9 cellular contexts compared by ENCODE assay signal in the genomic region with DNA sequence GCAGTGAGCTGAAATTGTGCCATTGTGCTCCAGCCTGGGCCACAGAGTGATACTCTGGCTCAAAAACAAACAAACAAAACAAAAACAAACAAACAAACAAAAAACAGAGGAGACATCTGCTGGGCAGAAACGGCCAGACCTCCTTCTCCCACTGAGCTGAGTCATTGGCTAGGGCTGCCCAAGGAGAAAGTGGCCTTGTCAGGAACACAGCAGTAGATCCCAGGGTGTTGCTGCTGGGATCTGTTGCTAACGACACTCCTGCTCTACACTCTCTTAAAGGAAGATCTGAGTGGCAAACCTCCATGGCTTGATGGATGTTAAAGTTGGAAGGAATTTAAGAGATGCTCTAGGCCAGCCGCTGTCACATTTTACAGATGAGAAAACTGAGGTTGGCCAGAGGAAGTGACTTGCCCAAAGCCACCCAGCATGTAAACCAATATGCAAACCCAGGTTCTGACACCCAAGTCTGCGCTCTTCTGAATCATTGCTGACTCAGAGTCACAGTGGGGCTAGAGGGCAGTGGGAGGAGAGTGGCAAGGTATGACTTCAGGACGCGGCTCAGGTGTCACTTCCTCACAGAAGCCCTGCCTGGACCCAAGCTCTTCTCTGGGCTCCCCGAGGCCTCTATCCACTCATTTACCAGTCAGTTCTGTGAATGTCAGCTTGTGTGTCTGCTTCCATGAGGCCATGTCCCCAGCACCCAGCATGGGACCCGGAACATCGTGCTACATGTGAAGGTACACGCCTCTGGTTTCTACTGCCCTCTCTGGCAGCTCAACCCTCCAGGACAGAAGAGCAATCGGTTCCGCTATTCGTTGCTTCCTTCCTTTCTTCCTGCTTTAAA. TPM values are rescaled to one million over a fixed set of nuclear protein-coding genes. Genes with fewer than 3 reads are reported as not detected.
DNase-seq lines count a peak whose midpoint lies in the region; ATAC-seq and TF ChIP-seq lines count a peak whose summit lies in the region.
"Had no signal": no experiment of that assay in that cellular context is flagged by ENCODE, and none has a peak within 500 bp of the region (broad histone marks: within the 10 kb centered on the region; RNA-seq: fewer than 3 reads in every experiment).

No MANE protein-coding gene starts in this region.

- WGBS in esophagus muscularis mucosa, result 75% methylated on average over 12 of the region's 13 CpGs

- H3K36me3 Mint-ChIP-seq in effector memory CD8-positive, alpha-beta T cell (ENCODE audit: insufficient read depth), result peaks cover 2% of the 10 kb centered on the region

- TF ChIP-seq POLR2A in Peyer's patch (IDR thresholded peaks at IDR 0.05) (no peak), esophagus muscularis mucosa (IDR thresholded peaks at IDR 0.05; ENCODE audit: low read depth) (no peak)

- peaks cover 35 to 36% of the 10 kb centered on the region in 2 donors for H3K4me1 Mint-ChIP-seq in effector memory CD8-positive, alpha-beta T cell (ENCODE audit: low read depth in 2 of 2)

- TF ChIP-seq CTCF in Peyer's patch (IDR thresholded peaks at IDR 0.05), result no peak
- no peak for TF ChIP-seq CTCF in esophagus muscularis mucosa (IDR thresholded peaks at IDR 0.05)

- ATAC-seq in GM18870 (IDR thresholded peaks at IDR 0.05; ENCODE audit: unreplicated experiment) (peak; percentile 70), HG02798 (IDR thresholded peaks at IDR 0.05; ENCODE audit: poor library complexity, unreplicated experiment) (peak; percentile 86)
- ATAC-seq in effector memory CD8-positive, alpha-beta T cell (replicated peaks), result peak; percentile 87

- DNase-seq in Peyer's patch (peak in 2 of 3 donors; percentile 40 to 59), middle frontal gyrus (ENCODE audit: extremely low spot score, low spot score) (no peak), DMS79 (lab: John Stamatoyannopoulos, UW) (no peak), esophagus muscularis mucosa (ENCODE audit: extremely low spot score) (no peak), COLO668 (lab: John Stamatoyannopoulos, UW; ENCODE audit: unreplicated experiment) (no peak)
- DNase-seq in effector memory CD8-positive, alpha-beta T cell, result peak; percentile 34 to 48 (median 44)

- TF ChIP-seq EP300 in esophagus muscularis mucosa (IDR thresholded peaks at IDR 0.05), result no peak

- H3K27me3 ChIP-seq in Peyer's patch, result no peaks in the 10 kb centered on the region
- H3K27me3 ChIP-seq in esophagus muscularis mucosa, result no peaks in the 10 kb centered on the region

- H3K27me3 Mint-ChIP-seq in effector memory CD8-positive, alpha-beta T cell, result no peaks in the 10 kb centered on the region

- no peak overlapping the region for H3K27ac ChIP-seq in Peyer's patch
- no peak overlapping the region for H3K27ac ChIP-seq in esophagus muscularis mucosa (replicated peaks in 1 of 4)

- intact Hi-C loops in esophagus muscularis mucosa (cut with DNase I), result loop anchor here (10.0 kb wide), 1 partner anchor 262 kb away; no protein-coding TSS in a partner anchor

- H3K4me3 ChIP-seq in Peyer's patch (no peak overlapping the region), esophagus muscularis mucosa (no peak overlapping the region)
- H3K4me3 ChIP-seq: lung had no signal

- H3K36me3 ChIP-seq in Peyer's patch, result no peaks in the 10 kb centered on the region
- no peaks in the 10 kb centered on the region for H3K36me3 ChIP-seq in esophagus muscularis mucosa

- no peaks in the 10 kb centered on the region for H3K9me3 ChIP-seq in Peyer's patch
- H3K9me3 ChIP-seq in esophagus muscularis mucosa, result no peaks in the 10 kb centered on the region

- no peaks in the 10 kb centered on the region for H3K4me1 ChIP-seq in Peyer's patch
- peaks cover 0 to 10% (median 5%) of the 10 kb centered on the region in 4 donors for H3K4me1 ChIP-seq in esophagus muscularis mucosa

- no peaks in the 10 kb centered on the region for H3K9me3 Mint-ChIP-seq in effector memory CD8-positive, alpha-beta T cell

- H3K4me3 Mint-ChIP-seq in effector memory CD8-positive, alpha-beta T cell, result peak overlapping the region; percentile 41 to 74

- peak overlapping the region; percentile 16 to 85 for H3K27ac Mint-ChIP-seq in effector memory CD8-positive, alpha-beta T cell

RNA-seq across cellular contexts. Expression of a gene that starts 11.3 kb away (rescaled TPM):
- total RNA-seq in Peyer's patch (10 to 100 TPM in 3 of 4 donors, 1 to 10 TPM in 1; 2.5 to 48.9 (median 22.2) TPM), esophagus muscularis mucosa (1 to 10 TPM; 5.1 to 9.3 (median 8.4) TPM)

RNA-seq across cellular contexts. Expression of a gene that starts 25.0 kb away (rescaled TPM):
- total RNA-seq in Peyer's patch (10 to 100 TPM; 35.4 to 50.9 (median 43.4) TPM), esophagus muscularis mucosa (100 to 1,000 TPM; 162 to 270 (median 219) TPM)

Comparison
In these comparisons a context has a peak if more than half of its experiments do, and no peak if none do; other contexts are left out.
1. DNase-seq: peak in Peyer's patch (2 of 3) and effector memory CD8-positive, alpha-beta T cell (3 of 3); none in middle frontal gyrus (single experiment), DMS79 (single experiment), esophagus muscularis mucosa (single experiment) and COLO668 (single experiment).
2. Peak in every context shown above with its lines, with median percentiles within 50 percentile points of each other: ATAC-seq.